ENCODE assay signal across 23 cellular contexts in genomic region chrX:140948827-140949226, GRCh38. TPM values are rescaled to one million over a fixed set of nuclear protein-coding genes. Genes with fewer than 3 reads are reported as not detected.
DNase-seq lines count a peak whose midpoint lies in the region; ATAC-seq, FAIRE-seq and TF ChIP-seq lines count a peak whose summit lies in the region.
"Had no signal": no experiment of that assay in that cellular context is flagged by ENCODE, and none has a peak within 500 bp of the region (broad histone marks: within the 10 kb centered on the region; RNA-seq: fewer than 3 reads in every experiment).

No MANE protein-coding gene starts in this region.

- POLR2A ChIA-PET in HepG2 (lab: Yijun Ruan, JAX), result no interaction called here

- H3K4me1 Mint-ChIP-seq in activated naive CD8-positive, alpha-beta T cell treated with anti-CD3 and anti-CD28 coated beads, Interleukin-2, amount 50 U/mL, for 24 hours, result no peaks in the 10 kb centered on the region
- H3K4me1 Mint-ChIP-seq: CD4-positive, alpha-beta memory T cell had no signal

- TF ChIP-seq CTCF in liver (IDR thresholded peaks at IDR 0.05; ENCODE audit: low read depth, low read length, missing input control) (no peak), HepG2 (CRISPR knock-in tag; IDR thresholded peaks at IDR 0.05) (no peak)

- no peaks in the 10 kb centered on the region for H3K27me3 ChIP-seq in liver (ENCODE audit: control insufficient read depth in 4 of 4, insufficient read depth in 4 of 4, low read length in 3 of 4)
- H3K27me3 ChIP-seq in HepG2 (ENCODE audit: control insufficient read depth in 1 of 2, insufficient read depth in 2 of 2, low read length in 2 of 2), result no peaks in the 10 kb centered on the region
- H3K27me3 ChIP-seq in mesenchymal stem cell (ENCODE audit: control insufficient read depth in 1 of 2, insufficient read depth in 1 of 2, low read length in 2 of 2), result no peaks in the 10 kb centered on the region
- H3K27me3 ChIP-seq in SJCRH30, result no peaks in the 10 kb centered on the region

- no peak overlapping the region for H2BK5ac ChIP-seq in mesenchymal stem cell (ENCODE audit: low read depth, low read length, poor library complexity, severe bottlenecking)

- no peaks in the 10 kb centered on the region for H3K79me2 ChIP-seq in HepG2 (ENCODE audit: insufficient read depth, low read length)

- no peak overlapping the region for H4K91ac ChIP-seq in mesenchymal stem cell (ENCODE audit: low read length)

- no peak overlapping the region for H2BK15ac ChIP-seq in mesenchymal stem cell (ENCODE audit: low read depth, poor library complexity, severe bottlenecking)

- CTCF ChIA-PET in HepG2 (lab: Yijun Ruan, JAX; ENCODE audit: low intra/inter-chr PET ratio, low total read pairs), result no interaction called here

- in situ Hi-C loops in HepG2 (cut with HindIII; ENCODE audit: extremely low pct_ligation_motif_present, low pct_unique_long_range_greater_than_20kb), result no loop called here

- H3K18ac ChIP-seq in mesenchymal stem cell (ENCODE audit: low read depth in 1 of 2, low read length in 2 of 2), result no peak overlapping the region

- H3K23ac ChIP-seq in mesenchymal stem cell (ENCODE audit: low read length in 2 of 2), result no peak overlapping the region

- H3K27me3 Mint-ChIP-seq in activated naive CD8-positive, alpha-beta T cell treated with anti-CD3 and anti-CD28 coated beads, Interleukin-2, amount 50 U/mL, for 24 hours, result no peaks in the 10 kb centered on the region
- H3K27me3 Mint-ChIP-seq: CD4-positive, alpha-beta memory T cell had no signal

- H3K9me3 ChIP-seq in liver (ENCODE audit: control insufficient read depth in 4 of 4, low read length in 3 of 4), result no peaks in the 10 kb centered on the region
- no peaks in the 10 kb centered on the region for H3K9me3 ChIP-seq in HepG2 (ENCODE audit: low read length)
- no peaks in the 10 kb centered on the region for H3K9me3 ChIP-seq in mesenchymal stem cell (ENCODE audit: control insufficient read depth, low read length)
- no peaks in the 10 kb centered on the region for H3K9me3 ChIP-seq in SJCRH30 (replicated peaks)

- H4K8ac ChIP-seq in mesenchymal stem cell (ENCODE audit: low read length), result no peak overlapping the region

- no peaks in the 10 kb centered on the region for H3K9me3 Mint-ChIP-seq in activated naive CD8-positive, alpha-beta T cell treated with anti-CD3 and anti-CD28 coated beads, Interleukin-2, amount 50 U/mL, for 24 hours
- H3K9me3 Mint-ChIP-seq: CD4-positive, alpha-beta memory T cell; GM23338 had no signal

- intact Hi-C loops in HepG2 (cut with micrococcal nuclease; ENCODE audit: unreplicated experiment), result no loop called here

- BruUV-seq in HepG2 (replicated peaks; lab: Mats Ljungman, UMichigan), result no TSS peak

- H3K4me3 ChIP-seq in liver (ENCODE audit: low read depth in 1 of 3, low read length in 3 of 3) (no peak overlapping the region), HepG2 (replicated peaks in 1 of 3; ENCODE audit: insufficient read depth in 1 of 3, low read depth in 2 of 3, low read length in 3 of 3) (no peak overlapping the region), mesenchymal stem cell (ENCODE audit: insufficient read depth in 1 of 2, low read depth in 1 of 2, low read length in 2 of 2) (no peak overlapping the region), SJCRH30 (no peak overlapping the region)
- H3K4me3 ChIP-seq: GM23338 had no signal

- DNase-seq in HepG2 (ENCODE audit: low spot score) (no peak), kidney tubule cell (ENCODE audit: low spot score) (peak; percentile 18), mesenchymal stem cell (no peak), SJCRH30 (no peak)
- no peak for DNase-seq in activated naive CD8-positive, alpha-beta T cell treated with anti-CD3 and anti-CD28 coated beads, Interleukin-2, amount 50 U/mL, for 24 hours
- DNase-seq: 8988T; C1 segment of cervical spinal cord; Calu3; CD4-positive, alpha-beta memory T cell; COR-L47; DMS53; DMS79 treated with DMSO at 0.1 percent for 48 hours; GF-D8; H9 had no signal

- no peak overlapping the region for H3K14ac ChIP-seq in mesenchymal stem cell (ENCODE audit: low read length in 2 of 2)

- ATAC-seq in HepG2 (no peak), HG03095 (IDR thresholded peaks at IDR 0.05; ENCODE audit: unreplicated experiment) (no peak)
- ATAC-seq in activated naive CD8-positive, alpha-beta T cell treated with anti-CD3 and anti-CD28 coated beads, Interleukin-2, amount 50 U/mL, for 24 hours, result no peak
- ATAC-seq: GM23338, HCT116 had no signal

- H2AFZ ChIP-seq in HepG2 (ENCODE audit: low read length), result no peak overlapping the region
- no peak overlapping the region for H2AFZ ChIP-seq in mesenchymal stem cell (ENCODE audit: low read depth, low read length)
- H2AFZ ChIP-seq: GM23338 had no signal

- FAIRE-seq in HepG2 (lab: Jason Lieb, UNC), result no peak
- FAIRE-seq: GM12891, GM18507 had no signal

- H3K4ac ChIP-seq in mesenchymal stem cell (ENCODE audit: low read depth in 1 of 2, low read length in 2 of 2), result no peak overlapping the region

- WGBS in liver, result 43% methylated on average over 5 of the region's 5 CpGs
- 14% methylated on average over 5 of the region's 5 CpGs for WGBS in HepG2 (ENCODE audit: low lambda C conversion rate)
- WGBS in mesenchymal stem cell, result 78% methylated on average over 2 of the region's 5 CpGs

- no peak for TF ChIP-seq POLR2A in HepG2 (IDR thresholded peaks at IDR 0.05; ENCODE audit: insufficient read depth in 1 of 2, low read depth in 2 of 2, low read length in 2 of 2)

- no peaks in the 10 kb centered on the region for H3K79me1 ChIP-seq in mesenchymal stem cell (replicated peaks; ENCODE audit: low read length, poor library complexity, severe bottlenecking)

- peaks cover 0 to 11% (median 4%) of the 10 kb centered on the region in 4 donors for H3K4me1 ChIP-seq in liver (ENCODE audit: control insufficient read depth in 4 of 4, insufficient read depth in 4 of 4, low read length in 3 of 4)
- H3K4me1 ChIP-seq in HepG2 (ENCODE audit: insufficient read depth, low read length), result no peaks in the 10 kb centered on the region
- H3K4me1 ChIP-seq in mesenchymal stem cell (ENCODE audit: control insufficient read depth, insufficient read depth, low read depth, low read length), result no peaks in the 10 kb centered on the region
- no peaks in the 10 kb centered on the region for H3K4me1 ChIP-seq in SJCRH30

- TF ChIP-seq EP300 in HepG2 (IDR thresholded peaks at IDR 0.05; ENCODE audit: low read depth in 2 of 2, low read length in 2 of 2) (no peak), HepG2 (CRISPR knock-in tag; IDR thresholded peaks at IDR 0.05; ENCODE audit: borderline replicate concordance) (no peak)

- H3K36me3 ChIP-seq in liver (ENCODE audit: control insufficient read depth in 4 of 4, insufficient read depth in 3 of 4, low read depth in 1 of 4, low read length in 3 of 4) (no peaks in the 10 kb centered on the region), HepG2 (replicated peaks in 1 of 2; ENCODE audit: control insufficient read depth in 1 of 2, insufficient read depth in 2 of 2, low read length in 2 of 2) (no peaks in the 10 kb centered on the region), mesenchymal stem cell (ENCODE audit: control insufficient read depth in 1 of 2, insufficient read depth in 2 of 2, low read depth in 1 of 2, low read length in 2 of 2) (no peaks in the 10 kb centered on the region), SJCRH30 (no peaks in the 10 kb centered on the region)

- H3K27ac ChIP-seq in liver (ENCODE audit: low read depth in 1 of 2, low read length in 2 of 2) (no peak overlapping the region), HepG2 (ENCODE audit: extremely low read length, insufficient read depth, low read length) (no peak overlapping the region), mesenchymal stem cell (ENCODE audit: low read length, poor library complexity, severe bottlenecking) (peak overlapping the region; percentile 74), SJCRH30 (no peak overlapping the region)

- no peaks in the 10 kb centered on the region for H4K20me1 ChIP-seq in HepG2 (ENCODE audit: insufficient read depth, low read length)

- no peak overlapping the region for H2AK5ac ChIP-seq in mesenchymal stem cell (ENCODE audit: low read length, severe bottlenecking)

- H2BK12ac ChIP-seq in mesenchymal stem cell (ENCODE audit: low read length in 2 of 2), result no peak overlapping the region

- H3K4me2 ChIP-seq in HepG2 (ENCODE audit: low read depth, low read length) (no peak overlapping the region), mesenchymal stem cell (ENCODE audit: low read length, poor library complexity, severe bottlenecking) (no peak overlapping the region)
- H3K4me2 ChIP-seq: GM23338 had no signal

- no peaks in the 10 kb centered on the region for H3K36me3 Mint-ChIP-seq in activated naive CD8-positive, alpha-beta T cell treated with anti-CD3 and anti-CD28 coated beads, Interleukin-2, amount 50 U/mL, for 24 hours (ENCODE audit: low read depth)
- H3K36me3 Mint-ChIP-seq: CD4-positive, alpha-beta memory T cell had no signal

- H3K4me3 Mint-ChIP-seq in activated naive CD8-positive, alpha-beta T cell treated with anti-CD3 and anti-CD28 coated beads, Interleukin-2, amount 50 U/mL, for 24 hours, result no peak overlapping the region
- H3K4me3 Mint-ChIP-seq: CD4-positive, alpha-beta memory T cell; GM23338; H9 had no signal

- no peak overlapping the region for H3K9ac ChIP-seq in liver (ENCODE audit: low read depth in 1 of 2, low read length in 2 of 2)
- no peak overlapping the region for H3K9ac ChIP-seq in HepG2 (ENCODE audit: insufficient read depth, low read depth, low read length)
- no peak overlapping the region for H3K9ac ChIP-seq in mesenchymal stem cell (ENCODE audit: low read length)

- no peak for TF ChIP-seq RAD21 in liver (IDR thresholded peaks at IDR 0.05)
- TF ChIP-seq RAD21 in HepG2 (CRISPR knock-in tag; IDR thresholded peaks at IDR 0.05), result no peak

- H3K27ac Mint-ChIP-seq in activated naive CD8-positive, alpha-beta T cell treated with anti-CD3 and anti-CD28 coated beads, Interleukin-2, amount 50 U/mL, for 24 hours, result no peak overlapping the region
- H3K27ac Mint-ChIP-seq: CD4-positive, alpha-beta memory T cell; GM23338; H9 had no signal

- H2BK120ac ChIP-seq in mesenchymal stem cell (ENCODE audit: low read depth, low read length), result no peak overlapping the region

RNA-seq across cellular contexts. Expression of gene SPANXB1, which starts 53.6 kb away (rescaled TPM):
- not detected for total RNA-seq in liver
- not detected for polyA plus RNA-seq in liver
- not detected in 2 replicates for total RNA-seq in HepG2 (2016; rRNA removed; fragmentation: Illumina TruSeq; extraction: Trizol)
- not detected in 2 replicates for total RNA-seq in HepG2 (2016; cell fraction: cytosol; rRNA removed; fragmentation: Illumina TruSeq; extraction: Trizol; ENCODE audit: low read depth)
- not detected in 2 replicates for total RNA-seq in HepG2 (2016; cell fraction: insoluble cytoplasmic fraction; rRNA removed; fragmentation: Illumina TruSeq; extraction: Trizol)
- total RNA-seq in HepG2 (2016; cell fraction: membrane; rRNA removed; fragmentation: Illumina TruSeq; extraction: Trizol), result not detected in 2 replicates
- not detected in 2 replicates for total RNA-seq in HepG2 (2016; cell fraction: nucleus; rRNA removed; fragmentation: Illumina TruSeq; extraction: Trizol)
- not detected in 2 replicates for polyA plus RNA-seq in HepG2 (2011; rRNA removed)
- polyA plus RNA-seq in HepG2 (2011; cell fraction: cytosol; rRNA removed), result not detected in 2 replicates
- not detected in 2 replicates for polyA plus RNA-seq in HepG2 (2011; cell fraction: nucleus; rRNA removed)
- polyA plus RNA-seq in HepG2 (2012), result not detected in 2 replicates
- not detected in 2 replicates for polyA plus RNA-seq in HepG2 (2016; cell fraction: cytosol; fragmentation: Illumina TruSeq; extraction: Trizol; ENCODE audit: low read depth)
- not detected in 2 replicates for polyA plus RNA-seq in HepG2 (2016; cell fraction: insoluble cytoplasmic fraction; fragmentation: Illumina TruSeq; extraction: Trizol; ENCODE audit: low read depth)
- not detected in 2 replicates for polyA plus RNA-seq in HepG2 (2016; cell fraction: membrane; fragmentation: Illumina TruSeq; extraction: Trizol; ENCODE audit: low read depth)
- polyA plus RNA-seq in HepG2 (2016; cell fraction: nucleus; fragmentation: Illumina TruSeq; extraction: Trizol; ENCODE audit: insufficient read depth, low read depth), result not detected in 2 replicates
- not detected in 2 replicates for polyA minus RNA-seq in HepG2 (2011; rRNA and poly(A)+ RNA removed; ENCODE audit: low replicate concordance)
- not detected in 2 replicates for polyA minus RNA-seq in HepG2 (2011; cell fraction: cytosol; rRNA and poly(A)+ RNA removed)
- polyA minus RNA-seq in HepG2 (2011; cell fraction: nucleus; rRNA and poly(A)+ RNA removed), result not detected in 2 replicates
- not detected for polyA plus RNA-seq in mesenchymal stem cell (2013, experiment 1 of 2)
- not detected for polyA plus RNA-seq in mesenchymal stem cell (2013, experiment 2 of 2)
- not detected in 2 replicates for total RNA-seq in SJCRH30 (2014; rRNA removed; shearing (Covaris generic))
- total RNA-seq: A673; Calu3; CD4-positive, alpha-beta memory T cell; G401; GM23338; H9 had no signal
- polyA plus RNA-seq: BJ; CD4-positive, alpha-beta memory T cell had no signal
